35 cellular contexts compared by ENCODE assay signal in genomic region chr6:150050846-150051245, GRCh38. TPM values are rescaled to one million over a fixed set of nuclear protein-coding genes. Genes with fewer than 3 reads are reported as not detected.
"Had no signal": no experiment of that assay in that cellular context is flagged by ENCODE, and none has a peak within 500 bp of the region (broad histone marks: within the 10 kb centered on the region; RNA-seq: fewer than 3 reads in every experiment).

No MANE protein-coding gene starts in this region.

- H3K27ac ChIP-seq: adrenal gland, body of pancreas, brain microvascular endothelial cell, breast epithelium, VCaP had no signal

- H3K36me3 ChIP-seq: adrenal gland, brain microvascular endothelial cell, breast epithelium had no signal

- DNase-seq: activated B cell treated with CpG ODN at 0.5 μM for 24 hours; activated CD4-positive, alpha-beta memory T cell treated with anti-CD3 and anti-CD28 coated beads for 36 hours; activated CD4-positive, alpha-beta T cell treated with anti-CD3 and anti-CD28 coated beads for 4 hours; activated CD4-positive, alpha-beta T cell treated with anti-CD3 and anti-CD28 coated beads, Interleukin-2, amount 10 ng/mL, durations not matched to agents 24 days and 14 days; activated CD4-positive, alpha-beta T cell treated with anti-CD3 and anti-CD28 coated beads, Interleukin-2, amount 50 U/mL, for 1 hour; activated CD4-positive, alpha-beta T cell treated with anti-CD3 and anti-CD28 coated beads, Interleukin-2, amount 50 U/mL, for 4 hours; activated CD4-positive, CD25-positive, alpha-beta regulatory T cell treated with anti-CD3 and anti-CD28 coated beads, Interleukin-2, amount 50 U/mL, for 72 hours; activated CD8-positive, alpha-beta memory T cell treated with anti-CD3 and anti-CD28 coated beads, Interleukin-2, amount 50 U/mL, for 4 hours; activated CD8-positive, alpha-beta T cell treated with anti-CD3 and anti-CD28 coated beads for 36 hours; activated gamma-delta T cell treated with Interleukin-2 at 50 U/mL for 16 hours; activated naive CD4-positive, alpha-beta T cell; activated naive CD4-positive, alpha-beta T cell treated with anti-CD3 and anti-CD28 coated beads for 36 hours; activated naive CD4-positive, alpha-beta T cell treated with anti-CD3 and anti-CD28 coated beads, Interleukin-2, amount 50 U/mL, for 16 hours; activated naive CD8-positive, alpha-beta T cell treated with anti-CD3 and anti-CD28 coated beads for 36 hours; activated T-cell treated with anti-CD3 and anti-CD28 coated beads for 4 hours; activated T-cell treated with anti-CD3 and anti-CD28 coated beads, Interleukin-2, amount 50 U/mL, for 1 hour; activated T-cell treated with anti-CD3 and anti-CD28 coated beads, Interleukin-2, amount 50 U/mL, for 4 hours; activated T-cell treated with anti-CD3 and anti-CD28 coated beads, Interleukin-2, amount 50 U/mL, for 72 hours; adrenal gland; amniotic stem cell; body of pancreas; brain microvascular endothelial cell; central memory CD4-positive, alpha-beta T cell; T-helper 1 cell; T-helper 2 cell; T-helper 9 cell had no signal

- H3K9me3 ChIP-seq: adrenal gland, body of pancreas, breast epithelium had no signal

- ATAC-seq: activated CD8-positive, alpha-beta T cell treated with anti-CD3 and anti-CD28 coated beads for 36 hours; activated naive CD4-positive, alpha-beta T cell treated with anti-CD3 and anti-CD28 coated beads, Interleukin-2, amount 50 U/mL, for 72 hours; activated T-cell treated with anti-CD3 and anti-CD28 coated beads, Interleukin-2, amount 50 U/mL, for 4 hours; activated T-cell treated with anti-CD3 and anti-CD28 coated beads, Interleukin-2, amount 50 U/mL, for 72 hours; activated T-helper 17 cell treated with anti-CD3 and anti-CD28 coated beads, Interleukin-2, amount 50 U/mL, for 72 hours; body of pancreas had no signal

- H3K4me1 ChIP-seq: adrenal gland, body of pancreas, breast epithelium had no signal

- H3K4me3 ChIP-seq: adrenal gland, body of pancreas, breast epithelium had no signal

- H3K27me3 ChIP-seq: adrenal gland, body of pancreas had no signal

RNA-seq across cellular contexts. Expression of gene ULBP3, which starts 18.1 kb away (rescaled TPM):
- total RNA-seq: activated naive CD4-positive, alpha-beta T cell treated with anti-CD3 and anti-CD28 coated beads for 36 hours; activated naive CD4-positive, alpha-beta T cell treated with anti-CD3 and anti-CD28 coated beads, Interleukin-2, amount 50 U/mL, for 72 hours; activated T-helper 1 cell treated with anti-CD3 and anti-CD28 coated beads, Interleukin-12 subunit alpha, Interleukin-12 subunit beta, Interleukin-2, Interleukin-4 antibody, amounts not matched to agents 30 ng/mL and 10 ng/mL and 1 ng/mL, durations not matched to agents 14 hours and 24 hours and 36 hours had no signal

RNA-seq across cellular contexts. Expression of gene RAET1L, which starts 25.5 kb away (rescaled TPM):
- total RNA-seq: activated B cell treated with CpG ODN at 0.5 μM for 24 hours; activated CD4-positive, alpha-beta memory T cell treated with anti-CD3 and anti-CD28 coated beads for 36 hours; activated CD4-positive, alpha-beta T cell treated with anti-CD3 and anti-CD28 coated beads, Interleukin-2, amount 10 ng/mL, durations not matched to agents 24 days and 14 days; activated CD8-positive, alpha-beta memory T cell treated with anti-CD3 and anti-CD28 coated beads for 36 hours; activated CD8-positive, alpha-beta T cell treated with anti-CD3 and anti-CD28 coated beads for 36 hours; activated naive CD4-positive, alpha-beta T cell treated with anti-CD3 and anti-CD28 coated beads for 36 hours; activated naive CD4-positive, alpha-beta T cell treated with anti-CD3 and anti-CD28 coated beads, Interleukin-2, amount 50 U/mL, for 72 hours; activated naive CD8-positive, alpha-beta T cell treated with anti-CD3 and anti-CD28 coated beads for 36 hours; activated T-cell treated with anti-CD3 and anti-CD28 coated beads, Interleukin-2, amount 50 U/mL, for 4 hours; activated T-cell treated with anti-CD3 and anti-CD28 coated beads, Interleukin-2, amount 50 U/mL, for 72 hours; activated T-helper 1 cell treated with anti-CD3 and anti-CD28 coated beads, Interleukin-12 subunit alpha, Interleukin-12 subunit beta, Interleukin-2, Interleukin-4 antibody, amounts not matched to agents 30 ng/mL and 10 ng/mL and 1 ng/mL, durations not matched to agents 14 hours and 24 hours and 36 hours; activated T-helper 17 cell treated with anti-CD3 and anti-CD28 coated beads, Interleukin-2, amount 50 U/mL, for 72 hours; adrenal gland; aorta; astrocyte; body of pancreas; breast epithelium; cardiac septum had no signal
- polyA plus RNA-seq: adrenal gland, aorta had no signal
